ENCODE assay signal across 1 cellular context in genomic region chr7:116445447-116445846, GRCh38.
TF ChIP-seq lines count a peak whose summit lies in the region.

No MANE protein-coding gene starts in this region.

TF ChIP-seq in HCT116, 20 proteins besides CTCF, POLR2A, EP300 and RAD21 (continued from another document):
- no peak for TF ChIP-seq CEBPB (IDR thresholded peaks at IDR 0.05; ENCODE audit: low read depth)
